In the genomic region with DNA sequence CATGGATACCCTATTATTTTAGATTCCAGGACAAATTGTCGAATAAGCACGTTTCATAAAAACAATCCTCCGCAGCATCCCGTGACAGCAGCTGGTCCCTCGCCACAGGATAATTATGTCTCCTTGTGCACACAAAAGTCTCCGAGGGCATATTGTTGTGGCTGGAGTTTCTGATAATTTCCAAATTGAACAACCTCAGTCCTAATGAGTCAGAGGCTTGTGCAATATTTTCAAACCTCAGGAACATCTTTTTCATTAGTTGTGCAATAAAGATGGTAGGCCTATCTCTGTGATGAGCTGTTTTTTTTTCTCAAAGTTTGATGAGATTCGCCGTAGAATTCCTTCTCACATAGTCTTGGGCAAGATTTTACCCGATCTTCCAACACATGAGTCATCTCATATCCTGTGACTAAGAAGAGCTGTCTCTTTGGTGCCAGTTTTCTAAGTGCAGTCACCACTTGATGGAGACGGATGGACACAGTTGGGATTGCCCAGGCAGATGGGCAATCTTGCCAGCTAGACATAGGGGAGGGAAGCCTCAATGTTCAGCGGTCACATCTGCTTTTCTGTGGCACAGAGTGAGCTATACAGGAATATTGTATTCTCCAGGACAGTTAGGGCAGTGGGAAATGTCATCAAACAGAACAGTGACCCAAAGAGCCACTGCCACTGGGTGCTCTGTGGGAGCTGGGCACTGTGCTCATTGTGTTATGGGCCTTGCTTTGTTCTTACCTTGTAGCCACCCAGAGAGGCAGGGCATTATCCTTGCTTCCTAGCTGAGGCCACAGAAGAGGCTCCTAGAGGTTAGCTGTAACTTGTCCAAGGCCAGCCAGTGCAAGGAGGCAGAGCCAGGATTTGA, we compare ENCODE assay signal across 10 cellular contexts. TPM values are rescaled to one million over a fixed set of nuclear protein-coding genes. Genes with fewer than 3 reads are reported as not detected.
A peak's percentile ranks its signal among the peaks of the same experiment; 100 is the strongest.
DNase-seq lines count a peak whose midpoint lies in the region; ATAC-seq and TF ChIP-seq lines count a peak whose summit lies in the region.
"Had no signal": no experiment of that assay in that cellular context is flagged by ENCODE, and none has a peak within 500 bp of the region (broad histone marks: within the 10 kb centered on the region; RNA-seq: fewer than 3 reads in every experiment).

No MANE protein-coding gene starts in this region.

- no peaks in the 10 kb centered on the region for H3K9me3 Mint-ChIP-seq in activated T-helper 1 cell treated with anti-CD3 and anti-CD28 coated beads, Interleukin-12 subunit alpha, Interleukin-12 subunit beta, Interleukin-2, Interleukin-4 antibody, amounts not matched to agents 30 ng/mL and 10 ng/mL and 1 ng/mL, durations not matched to agents 14 hours and 24 hours and 36 hours
- H3K9me3 Mint-ChIP-seq: stimulated activated naive CD8-positive, alpha-beta T cell treated with anti-CD3 and anti-CD28 coated beads, Interleukin-15, Interleukin-2, amounts not matched to agents 100 ng/mL and 50 ng/mL, for 24 hours had no signal

- H3K9me3 ChIP-seq in lung (ENCODE audit: control insufficient read depth in 2 of 2, insufficient read depth in 1 of 2, low read length in 1 of 2) = no peaks in the 10 kb centered on the region

- H3K27me3 ChIP-seq in ACC112 (ENCODE audit: insufficient read depth, low read length) = no peaks in the 10 kb centered on the region
- H3K27me3 ChIP-seq in lung (ENCODE audit: control insufficient read depth, insufficient read depth) = no peaks in the 10 kb centered on the region

- intact Hi-C loops in activated T-helper 1 cell treated with anti-CD3 and anti-CD28 coated beads, Interleukin-12 subunit alpha, Interleukin-12 subunit beta, Interleukin-2, Interleukin-4 antibody, amounts not matched to agents 30 ng/mL and 10 ng/mL and 1 ng/mL, durations not matched to agents 14 hours and 24 hours and 36 hours (cut with micrococcal nuclease) = loop anchor here (10.0 kb wide), 1 partner anchor 666 kb away; the partner anchor contains the start of gene HMX3

- no peak overlapping the region for H3K4me3 Mint-ChIP-seq in activated T-helper 1 cell treated with anti-CD3 and anti-CD28 coated beads, Interleukin-12 subunit alpha, Interleukin-12 subunit beta, Interleukin-2, Interleukin-4 antibody, amounts not matched to agents 30 ng/mL and 10 ng/mL and 1 ng/mL, durations not matched to agents 14 hours and 24 hours and 36 hours
- H3K4me3 Mint-ChIP-seq: stimulated activated naive CD8-positive, alpha-beta T cell treated with anti-CD3 and anti-CD28 coated beads, Interleukin-15, Interleukin-2, amounts not matched to agents 100 ng/mL and 50 ng/mL, for 24 hours had no signal

- H3K36me3 Mint-ChIP-seq in activated T-helper 1 cell treated with anti-CD3 and anti-CD28 coated beads, Interleukin-12 subunit alpha, Interleukin-12 subunit beta, Interleukin-2, Interleukin-4 antibody, amounts not matched to agents 30 ng/mL and 10 ng/mL and 1 ng/mL, durations not matched to agents 14 hours and 24 hours and 36 hours (ENCODE audit: low read depth) = no peaks in the 10 kb centered on the region

- H3K4me3 ChIP-seq in ACC112 (ENCODE audit: low read depth, low read length) (peak overlapping the region; percentile 40; the same call in 1 of the 2 replicates), NB4 (ENCODE audit: low read depth, low read length) (no peak overlapping the region), choroid plexus epithelial cell (ENCODE audit: low read depth, low read length) (no peak overlapping the region), lung (no peak overlapping the region)

- DNase-seq in NB4 (ENCODE audit: low read depth) (peak; percentile 91), choroid plexus epithelial cell (ENCODE audit: low read depth) (peak; percentile 97), lung (ENCODE audit: low spot score) (no peak), T-helper 1 cell (no peak)
- no peak for DNase-seq in activated T-helper 1 cell treated with anti-CD3 and anti-CD28 coated beads, Interleukin-12 subunit alpha, Interleukin-12 subunit beta, Interleukin-2, Interleukin-4 antibody, amounts not matched to agents 30 ng/mL and 10 ng/mL and 1 ng/mL, durations not matched to agents 14 hours and 24 hours and 36 hours (ENCODE audit: low spot score)
- DNase-seq: DND-41 had no signal

- TF ChIP-seq CTCF in NB4 (IDR thresholded peaks at IDR 0.05; ENCODE audit: low read depth, low read length) (no peak), choroid plexus epithelial cell (conservative IDR thresholded peaks at IDR 0.05; ENCODE audit: low read depth, low read length) (no peak), lung (IDR thresholded peaks at IDR 0.05; ENCODE audit: control extremely low read depth, extremely low read depth) (no peak)

- H2AFZ ChIP-seq in ACC112 (ENCODE audit: low read length, unreplicated experiment) = no peak overlapping the region

- ATAC-seq in lung (ENCODE audit: insufficient read depth, low FRiP score) = peak; percentile 43
- ATAC-seq in GM19351 (IDR thresholded peaks at IDR 0.05; ENCODE audit: unreplicated experiment) = no peak
- no peak for ATAC-seq in GM21528 (IDR thresholded peaks at IDR 0.05; ENCODE audit: low FRiP score, unreplicated experiment)

- no peak overlapping the region for H3K27ac Mint-ChIP-seq in activated T-helper 1 cell treated with anti-CD3 and anti-CD28 coated beads, Interleukin-12 subunit alpha, Interleukin-12 subunit beta, Interleukin-2, Interleukin-4 antibody, amounts not matched to agents 30 ng/mL and 10 ng/mL and 1 ng/mL, durations not matched to agents 14 hours and 24 hours and 36 hours
- H3K27ac Mint-ChIP-seq: stimulated activated naive CD8-positive, alpha-beta T cell treated with anti-CD3 and anti-CD28 coated beads, Interleukin-15, Interleukin-2, amounts not matched to agents 100 ng/mL and 50 ng/mL, for 24 hours had no signal

- H3K27me3 Mint-ChIP-seq in activated T-helper 1 cell treated with anti-CD3 and anti-CD28 coated beads, Interleukin-12 subunit alpha, Interleukin-12 subunit beta, Interleukin-2, Interleukin-4 antibody, amounts not matched to agents 30 ng/mL and 10 ng/mL and 1 ng/mL, durations not matched to agents 14 hours and 24 hours and 36 hours (ENCODE audit: insufficient read depth) = peaks cover 36% of the 10 kb centered on the region

- 45 to 59% methylated on average over 11 of the region's 11 CpGs for WGBS in lung, 2 donors

- TF ChIP-seq POLR2A in NB4 (IDR thresholded peaks at IDR 0.05; ENCODE audit: extremely low read depth, insufficient read length) = no peak

- peaks cover 90% of the 10 kb centered on the region for H3K79me2 ChIP-seq in ACC112 (ENCODE audit: control insufficient read depth, insufficient read depth, low read length, unreplicated experiment)

- H3K27ac ChIP-seq in ACC112 (ENCODE audit: low read depth, low read length) (peak overlapping the region; percentile 96), lung (ENCODE audit: low read depth in 1 of 2, low read length in 1 of 2) (no peak overlapping the region)

- H3K4me1 ChIP-seq in ACC112 (ENCODE audit: control insufficient read depth, insufficient read depth, low read length, unreplicated experiment) (peaks cover 85% of the 10 kb centered on the region), lung (ENCODE audit: control insufficient read depth in 2 of 2, insufficient read depth in 2 of 2, low read length in 2 of 2) (peaks cover 4 to 20% of the 10 kb centered on the region in 2 donors)

- no peaks in the 10 kb centered on the region for H3K4me1 Mint-ChIP-seq in activated T-helper 1 cell treated with anti-CD3 and anti-CD28 coated beads, Interleukin-12 subunit alpha, Interleukin-12 subunit beta, Interleukin-2, Interleukin-4 antibody, amounts not matched to agents 30 ng/mL and 10 ng/mL and 1 ng/mL, durations not matched to agents 14 hours and 24 hours and 36 hours (ENCODE audit: low read depth)

- H3K36me3 ChIP-seq in ACC112 (ENCODE audit: insufficient read depth, low read length) (0 out of 2 replicates have a peak, but pooled peaks cover 8% of the 10 kb centered on the region), lung (ENCODE audit: control insufficient read depth in 2 of 2, insufficient read depth in 2 of 2, low read length in 2 of 2) (no peaks in the 10 kb centered on the region)

RNA-seq across cellular contexts. Expression of gene HTRA1, which starts 7.8 kb away (rescaled TPM):
- 10 to 100 TPM; 41.4 to 59.8 TPM for total RNA-seq in lung
- 10 to 100 TPM; 30.4 to 50.7 TPM for polyA plus RNA-seq in lung
- not detected in 2 replicates for total RNA-seq in activated T-helper 1 cell treated with anti-CD3 and anti-CD28 coated beads, Interleukin-12 subunit alpha, Interleukin-12 subunit beta, Interleukin-2, Interleukin-4 antibody, amounts not matched to agents 30 ng/mL and 10 ng/mL and 1 ng/mL, durations not matched to agents 14 hours and 24 hours and 36 hours

RNA-seq across cellular contexts. Expression of gene ARMS2, which starts 14.7 kb away (rescaled TPM):
- not detected for total RNA-seq in lung
- polyA plus RNA-seq in lung = not detected
- total RNA-seq in activated T-helper 1 cell treated with anti-CD3 and anti-CD28 coated beads, Interleukin-12 subunit alpha, Interleukin-12 subunit beta, Interleukin-2, Interleukin-4 antibody, amounts not matched to agents 30 ng/mL and 10 ng/mL and 1 ng/mL, durations not matched to agents 14 hours and 24 hours and 36 hours = not detected in 2 replicates

Comparison
In these comparisons a context has a peak if more than half of its experiments do, and no peak if none do; other contexts are left out.
1. DNase-seq: peak in NB4 (single experiment) and choroid plexus epithelial cell (single experiment); none in lung (single experiment), T-helper 1 cell (0 of 5) and activated T-helper 1 cell treated with anti-CD3 and anti-CD28 coated beads, Interleukin-12 subunit alpha, Interleukin-12 subunit beta, Interleukin-2, Interleukin-4 antibody, amounts not matched to agents 30 ng/mL and 10 ng/mL and 1 ng/mL, durations not matched to agents 14 hours and 24 hours and 36 hours (single experiment).
2. RNA of gene HTRA1, which starts 7.8 kb away (total RNA-seq): 41.4 to 59.8 TPM in lung; not detected in activated T-helper 1 cell treated with anti-CD3 and anti-CD28 coated beads, Interleukin-12 subunit alpha, Interleukin-12 subunit beta, Interleukin-2, Interleukin-4 antibody, amounts not matched to agents 30 ng/mL and 10 ng/mL and 1 ng/mL, durations not matched to agents 14 hours and 24 hours and 36 hours; every median in the first group is over 10 times any median in the second.